ENCODE assay signal across 29 cellular contexts in the genomic region with DNA sequence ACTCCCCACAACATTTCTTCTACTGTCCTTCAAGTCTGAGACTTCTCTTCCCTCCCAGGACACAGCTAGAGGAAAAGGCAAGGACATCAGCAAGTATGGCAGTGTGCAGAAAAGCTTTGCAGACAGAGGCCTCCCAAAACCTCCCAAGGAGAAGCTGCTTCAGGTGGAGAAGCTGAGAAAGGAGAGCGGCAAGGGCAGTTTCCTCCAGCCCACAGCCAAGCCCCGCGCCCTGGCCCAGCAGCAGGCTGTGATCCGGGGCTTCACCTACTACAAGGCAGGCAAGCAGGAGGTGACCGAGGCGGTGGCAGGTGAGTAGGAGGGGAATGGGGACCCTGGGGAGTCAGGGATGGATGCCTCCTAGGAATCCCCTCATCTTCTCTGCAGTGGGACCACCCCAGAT. TPM values are rescaled to one million over a fixed set of nuclear protein-coding genes. Genes with fewer than 3 reads are reported as not detected.
"Had no signal": no experiment of that assay in that cellular context is flagged by ENCODE, and none has a peak within 500 bp of the region (broad histone marks: within the 10 kb centered on the region; RNA-seq: fewer than 3 reads in every experiment).

No MANE protein-coding gene starts in this region.

- H3K4me3 Mint-ChIP-seq: activated CD4-positive, alpha-beta memory T cell treated with anti-CD3 and anti-CD28 coated beads for 36 hours; activated CD4-positive, alpha-beta T cell treated with anti-CD3 and anti-CD28 coated beads, Interleukin-2, amount 10 ng/mL, durations not matched to agents 7 days and 5 days; activated naive CD4-positive, alpha-beta T cell treated with anti-CD3 and anti-CD28 coated beads, Interleukin-2, amount 10 ng/mL, durations not matched to agents 7 days and 5 days; activated naive CD8-positive, alpha-beta T cell treated with anti-CD3 and anti-CD28 coated beads for 36 hours; activated T-helper 17 cell treated with anti-CD3 and anti-CD28 coated beads, Interleukin-2, amount 50 U/mL, for 72 hours; T-cell had no signal

- H3K27me3 ChIP-seq: brain microvascular endothelial cell, cardiac muscle cell had no signal

- H3K36me3 Mint-ChIP-seq: activated CD4-positive, alpha-beta memory T cell treated with anti-CD3 and anti-CD28 coated beads for 36 hours; activated naive CD4-positive, alpha-beta T cell treated with anti-CD3 and anti-CD28 coated beads, Interleukin-2, amount 10 ng/mL, durations not matched to agents 7 days and 5 days; activated naive CD8-positive, alpha-beta T cell treated with anti-CD3 and anti-CD28 coated beads for 36 hours; T-cell had no signal

- H3K36me3 ChIP-seq: brain microvascular endothelial cell, cardiac muscle cell had no signal

- H3K4me1 Mint-ChIP-seq: activated CD4-positive, alpha-beta T cell treated with anti-CD3 and anti-CD28 coated beads, Interleukin-2, amount 10 ng/mL, durations not matched to agents 7 days and 5 days; activated naive CD4-positive, alpha-beta T cell treated with anti-CD3 and anti-CD28 coated beads, Interleukin-2, amount 10 ng/mL, durations not matched to agents 7 days and 5 days; activated naive CD8-positive, alpha-beta T cell treated with anti-CD3 and anti-CD28 coated beads for 36 hours; activated T-helper 17 cell treated with anti-CD3 and anti-CD28 coated beads, Interleukin-2, amount 50 U/mL, for 72 hours had no signal

- H3K9me3 Mint-ChIP-seq: activated CD4-positive, alpha-beta memory T cell treated with anti-CD3 and anti-CD28 coated beads for 36 hours; activated CD4-positive, alpha-beta T cell treated with anti-CD3 and anti-CD28 coated beads, Interleukin-2, amount 10 ng/mL, durations not matched to agents 7 days and 5 days; activated naive CD4-positive, alpha-beta T cell treated with anti-CD3 and anti-CD28 coated beads, Interleukin-2, amount 10 ng/mL, durations not matched to agents 7 days and 5 days; activated naive CD8-positive, alpha-beta T cell treated with anti-CD3 and anti-CD28 coated beads for 36 hours; activated T-helper 17 cell treated with anti-CD3 and anti-CD28 coated beads, Interleukin-2, amount 50 U/mL, for 72 hours; T-cell had no signal

- DNase-seq: activated CD4-positive, alpha-beta memory T cell treated with anti-CD3 and anti-CD28 coated beads for 36 hours; activated CD4-positive, alpha-beta T cell treated with anti-CD3 and anti-CD28 coated beads, Interleukin-2, amount 10 ng/mL, durations not matched to agents 7 days and 5 days; activated CD4-positive, CD25-positive, alpha-beta regulatory T cell; activated CD8-positive, alpha-beta memory T cell treated with anti-CD3 and anti-CD28 coated beads for 24 hours; activated gamma-delta T cell treated with Interleukin-2 at 50 U/mL for 16 hours; activated naive CD4-positive, alpha-beta T cell treated with anti-CD3 and anti-CD28 coated beads, Interleukin-2, amount 10 ng/mL, durations not matched to agents 7 days and 5 days; activated naive CD8-positive, alpha-beta T cell treated with anti-CD3 and anti-CD28 coated beads for 36 hours; activated T-cell treated with anti-CD3 and anti-CD28 coated beads, Interleukin-2, amount 50 U/mL, for 48 hours; brain microvascular endothelial cell; KG1; NCI-H1048; NCI-H146; NCI-H1930; NCI-H2171; NCI-H2227 treated with DMSO at 0.1 percent for 48 hours; NCI-H446 treated with DMSO at 0.1 percent for 48 hours; NCI-H526; NCI-H82; T-helper 2 cell; T1000 had no signal

- H3K27ac ChIP-seq: brain microvascular endothelial cell, cardiac muscle cell, SK-N-MC had no signal

- H3K27ac Mint-ChIP-seq: activated CD4-positive, alpha-beta memory T cell treated with anti-CD3 and anti-CD28 coated beads for 36 hours; activated CD4-positive, alpha-beta T cell treated with anti-CD3 and anti-CD28 coated beads, Interleukin-2, amount 10 ng/mL, durations not matched to agents 7 days and 5 days; activated naive CD4-positive, alpha-beta T cell treated with anti-CD3 and anti-CD28 coated beads, Interleukin-2, amount 10 ng/mL, durations not matched to agents 7 days and 5 days; activated naive CD8-positive, alpha-beta T cell treated with anti-CD3 and anti-CD28 coated beads for 36 hours; activated T-helper 17 cell treated with anti-CD3 and anti-CD28 coated beads, Interleukin-2, amount 50 U/mL, for 72 hours; T-cell had no signal

- ATAC-seq: activated T-helper 17 cell treated with anti-CD3 and anti-CD28 coated beads, Interleukin-2, amount 50 U/mL, for 72 hours; T-cell had no signal

- H3K4me3 ChIP-seq: cardiac muscle cell, SK-N-MC had no signal

RNA-seq across cellular contexts. Expression of gene OLFML2A, which starts 24.4 kb away (rescaled TPM):
- total RNA-seq: activated CD4-positive, alpha-beta memory T cell treated with anti-CD3 and anti-CD28 coated beads for 36 hours; activated CD4-positive, alpha-beta T cell treated with anti-CD3 and anti-CD28 coated beads, Interleukin-2, amount 10 ng/mL, durations not matched to agents 7 days and 5 days; activated naive CD8-positive, alpha-beta T cell treated with anti-CD3 and anti-CD28 coated beads for 36 hours; activated T-helper 17 cell treated with anti-CD3 and anti-CD28 coated beads, Interleukin-2, amount 50 U/mL, for 72 hours had no signal

RNA-seq across cellular contexts. Expression of gene WDR38, which starts 51.9 kb away (rescaled TPM):
- total RNA-seq: activated CD4-positive, alpha-beta memory T cell treated with anti-CD3 and anti-CD28 coated beads for 36 hours; activated CD4-positive, alpha-beta T cell treated with anti-CD3 and anti-CD28 coated beads, Interleukin-2, amount 10 ng/mL, durations not matched to agents 7 days and 5 days; activated naive CD8-positive, alpha-beta T cell treated with anti-CD3 and anti-CD28 coated beads for 36 hours; activated T-helper 17 cell treated with anti-CD3 and anti-CD28 coated beads, Interleukin-2, amount 50 U/mL, for 72 hours; cardiac muscle cell; LHCN-M2; M059J; OCI-LY7; Right ventricle myocardium inferior; T-cell had no signal
- polyA plus RNA-seq: adipose tissue, cardiac muscle cell had no signal
